In the genomic region with DNA sequence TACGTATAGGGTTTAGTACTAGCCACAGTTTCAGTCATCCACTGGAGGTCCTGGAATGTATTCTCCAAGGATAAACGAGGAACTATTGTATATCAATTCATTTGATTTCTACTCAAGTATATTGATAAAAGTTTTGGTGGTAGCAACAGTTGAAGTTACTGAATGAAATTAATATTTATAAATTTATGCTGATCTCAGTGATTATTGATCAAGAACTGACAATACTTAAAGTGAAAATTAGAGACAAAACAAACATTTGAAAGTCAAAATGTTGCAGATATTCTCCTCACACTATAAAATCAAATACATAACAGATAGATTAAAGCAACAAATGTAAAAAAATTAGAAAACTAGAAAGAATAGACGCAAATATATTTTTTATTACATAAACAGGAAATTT, we compare ENCODE assay signal across 29 cellular contexts.
"Had no signal": no experiment of that assay in that cellular context is flagged by ENCODE, and none has a peak within 500 bp of the region (broad histone marks: within the 10 kb centered on the region; RNA-seq: fewer than 3 reads in every experiment).

No MANE protein-coding gene starts in this region.

- DNase-seq: naive thymus-derived CD8-positive, alpha-beta T cell; nephron progenitor cell; occipital lobe; ovary; posterior cingulate gyrus; psoas muscle; right cardiac atrium; spleen; stimulated activated CD4-positive, alpha-beta T cell treated with anti-CD3 and anti-CD28 coated beads, Interleukin-12 subunit alpha, Interleukin-12 subunit beta, amount 100 ng/mL, for 4 hours; stimulated activated CD4-positive, alpha-beta T cell treated with anti-CD3 and anti-CD28 coated beads, Interleukin-1b, Interleukin-23, amount 100 ng/mL, for 48 hours; stimulated activated CD4-positive, alpha-beta T cell treated with anti-CD3 and anti-CD28 coated beads, Interleukin-4, amount 100 ng/mL, for 1 hour; stimulated activated CD4-positive, alpha-beta T cell treated with anti-CD3 and anti-CD28 coated beads, Interleukin-4, amount 100 ng/mL, for 4 hours; stimulated activated CD8-positive, alpha-beta memory T cell treated with anti-CD3 and anti-CD28 coated beads, Interleukin-4, amount 100 ng/mL, for 48 hours; stimulated activated naive CD4-positive, alpha-beta T cell; stimulated activated naive CD8-positive, alpha-beta T cell treated with anti-CD3 and anti-CD28 coated beads, Interleukin-15, amount 100 ng/mL, for 72 hours; stimulated activated naive CD8-positive, alpha-beta T cell treated with anti-CD3 and anti-CD28 coated beads, Interleukin-15, Interleukin-2, amounts not matched to agents 100 U/mL and 50 U/mL, for 24 hours; substantia nigra; testis; tibial artery; transverse colon; upper lobe of right lung; uterus had no signal

- H3K79me2 ChIP-seq: parathyroid adenoma had no signal

- H3K36me3 ChIP-seq: ovary, spleen, suprapubic skin, tibial artery, transverse colon, upper lobe of right lung, uterus had no signal

- H3K9me3 ChIP-seq: ovary, psoas muscle, spleen, suprapubic skin, testis, tibial artery, transverse colon, upper lobe of right lung, uterus had no signal

- H3K4me1 ChIP-seq: parathyroid adenoma, psoas muscle, spleen, suprapubic skin, testis, tibial artery, transverse colon, upper lobe of right lung, uterus had no signal

- H3K9ac ChIP-seq: parathyroid adenoma had no signal

- H2AFZ ChIP-seq: parathyroid adenoma had no signal

- ATAC-seq: naive thymus-derived CD8-positive, alpha-beta T cell; natural killer cell treated with Interleukin-12 subunit alpha and Interleukin-12 subunit beta and Interleukin-15 and Interleukin-18, amount 100 ng/mL, for 72 hours; psoas muscle; right cardiac atrium; sciatic nerve; stimulated activated memory B cell treated with anti-CD40 and anti-IgM and Interleukin-4, amounts not matched to agents 10 μg/mL and 1 μg/mL and 100 μg/mL, for 72 hours; stimulated activated naive CD8-positive, alpha-beta T cell treated with anti-CD3 and anti-CD28 coated beads, Interleukin-15, amount 100 ng/mL, for 72 hours; stimulated activated naive CD8-positive, alpha-beta T cell treated with anti-CD3 and anti-CD28 coated beads, Interleukin-15, Interleukin-2, amounts not matched to agents 100 U/mL and 50 U/mL, for 24 hours; upper lobe of right lung had no signal

- H3K27me3 ChIP-seq: ovary, spleen, suprapubic skin, testis, tibial artery, transverse colon, upper lobe of right lung, uterus had no signal

- H3K27ac ChIP-seq: ovary, parathyroid adenoma, psoas muscle, skin epidermis, spleen, suprapubic skin, testis, tibial artery, transverse colon, upper lobe of right lung, uterus had no signal

- H3K4me2 ChIP-seq: smooth muscle cell had no signal

- H3K4me3 ChIP-seq: ovary, psoas muscle, skin epidermis, smooth muscle cell, spleen, suprapubic skin, testis, tibial artery, transverse colon, upper lobe of right lung, uterus had no signal
